12 cellular contexts compared by ENCODE assay signal in the genomic region with DNA sequence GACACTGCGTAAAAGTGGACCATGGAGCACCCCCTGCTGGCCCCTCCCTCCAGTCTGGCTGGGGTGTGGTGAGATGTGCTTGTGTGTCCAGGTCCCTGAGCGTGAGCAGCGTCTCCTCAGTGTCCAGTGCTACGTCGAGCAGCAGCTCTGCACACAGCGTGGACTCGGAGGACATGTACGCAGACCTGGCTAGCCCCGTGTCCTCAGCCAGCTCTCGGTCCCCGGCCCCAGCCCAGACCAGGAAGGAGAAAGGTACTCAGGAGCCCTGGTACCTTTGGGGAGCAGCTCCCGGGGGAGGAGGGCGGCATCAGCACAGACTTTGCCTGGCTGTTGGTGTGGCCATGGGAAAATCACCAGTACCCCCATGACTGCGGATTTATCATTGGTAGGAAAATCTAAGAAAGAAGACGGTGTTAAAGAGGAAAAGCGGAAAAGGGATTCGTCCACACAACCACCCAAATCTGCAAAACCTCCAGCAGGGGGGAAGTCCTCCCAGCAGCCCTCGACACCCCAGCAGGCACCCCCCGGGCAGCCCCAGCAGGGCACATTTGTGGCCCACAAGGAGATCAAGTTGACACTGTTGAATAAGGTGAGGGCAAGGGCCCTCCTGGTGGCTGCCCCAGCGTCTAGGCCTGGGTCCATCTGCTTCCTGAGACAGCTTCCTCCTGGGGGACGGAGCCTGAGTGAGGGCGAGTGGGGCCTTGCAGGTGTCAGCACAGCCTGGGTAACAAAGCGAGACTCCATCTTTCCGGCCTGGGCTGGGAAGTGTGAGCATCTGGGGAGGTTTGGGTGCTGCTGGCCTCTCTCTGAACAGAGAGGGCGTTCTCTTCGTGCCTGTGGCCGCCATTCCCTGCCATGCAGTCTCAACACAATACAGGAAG. TPM values are rescaled to one million over a fixed set of nuclear protein-coding genes. Genes with fewer than 3 reads are reported as not detected.
DNase-seq lines count a peak whose midpoint lies in the region; ATAC-seq and TF ChIP-seq lines count a peak whose summit lies in the region.
"Had no signal": no experiment of that assay in that cellular context is flagged by ENCODE, and none has a peak within 500 bp of the region (broad histone marks: within the 10 kb centered on the region; RNA-seq: fewer than 3 reads in every experiment).

No MANE protein-coding gene starts in this region.

- DNase-seq in activated CD8-positive, alpha-beta T cell treated with anti-CD3 and anti-CD28 coated beads, Interleukin-2, amount 10 ng/mL, durations not matched to agents 7 days and 5 days, result no peak
- no peak for DNase-seq in activated CD8-positive, alpha-beta T cell treated with anti-CD3 and anti-CD28 coated beads for 36 hours
- no peak for DNase-seq in glutamatergic neuron
- no peak for DNase-seq in OCI-LY7 (ENCODE audit: low spot score)
- DNase-seq: effector memory CD4-positive, alpha-beta T cell; naive thymus-derived CD8-positive, alpha-beta T cell; NCI-H446 had no signal

- H4K20me1 ChIP-seq in OCI-LY7 (ENCODE audit: insufficient read depth, low read length), result no peaks in the 10 kb centered on the region

- H3K9me3 Mint-ChIP-seq in activated CD8-positive, alpha-beta T cell treated with anti-CD3 and anti-CD28 coated beads, Interleukin-2, amount 10 ng/mL, durations not matched to agents 7 days and 5 days (ENCODE audit: insufficient read depth), result no peaks in the 10 kb centered on the region
- no peaks in the 10 kb centered on the region for H3K9me3 Mint-ChIP-seq in activated CD8-positive, alpha-beta T cell treated with anti-CD3 and anti-CD28 coated beads for 36 hours
- peaks cover 2% of the 10 kb centered on the region for H3K9me3 Mint-ChIP-seq in glutamatergic neuron (ENCODE audit: unreplicated experiment)
- H3K9me3 Mint-ChIP-seq: brain; naive thymus-derived CD8-positive, alpha-beta T cell had no signal

- no peak overlapping the region for H3K4me3 Mint-ChIP-seq in activated CD8-positive, alpha-beta T cell treated with anti-CD3 and anti-CD28 coated beads, Interleukin-2, amount 10 ng/mL, durations not matched to agents 7 days and 5 days
- no peak overlapping the region for H3K4me3 Mint-ChIP-seq in activated CD8-positive, alpha-beta T cell treated with anti-CD3 and anti-CD28 coated beads for 36 hours
- H3K4me3 Mint-ChIP-seq in glutamatergic neuron (ENCODE audit: unreplicated experiment), result no peak overlapping the region
- H3K4me3 Mint-ChIP-seq: brain; naive thymus-derived CD8-positive, alpha-beta T cell had no signal

- no peaks in the 10 kb centered on the region for H3K9me2 ChIP-seq in OCI-LY7 (ENCODE audit: insufficient read depth, low read length)

- H3K27me3 Mint-ChIP-seq in activated CD8-positive, alpha-beta T cell treated with anti-CD3 and anti-CD28 coated beads, Interleukin-2, amount 10 ng/mL, durations not matched to agents 7 days and 5 days (ENCODE audit: low read depth), result no peaks in the 10 kb centered on the region
- H3K27me3 Mint-ChIP-seq in activated CD8-positive, alpha-beta T cell treated with anti-CD3 and anti-CD28 coated beads for 36 hours, result no peaks in the 10 kb centered on the region
- peaks cover 3% of the 10 kb centered on the region for H3K27me3 Mint-ChIP-seq in glutamatergic neuron (ENCODE audit: unreplicated experiment)
- H3K27me3 Mint-ChIP-seq: brain; naive thymus-derived CD8-positive, alpha-beta T cell had no signal

- BruUV-seq in OCI-LY7 (replicated peaks; lab: Mats Ljungman, UMichigan), result no TSS peak

- H2AFZ ChIP-seq in OCI-LY7 (ENCODE audit: low read length), result no peak overlapping the region

- CTCF ChIA-PET in activated CD8-positive, alpha-beta T cell treated with anti-CD3 and anti-CD28 coated beads, Interleukin-2, amount 10 ng/mL, durations not matched to agents 7 days and 5 days (lab: Charles Lee), result no interaction called here
- CTCF ChIA-PET in activated CD8-positive, alpha-beta T cell treated with anti-CD3 and anti-CD28 coated beads for 36 hours (lab: Charles Lee), result interaction anchor here (1.4 kb wide), 1 partner anchor 20 kb away, joined by 3 read pairs; no protein-coding TSS in a partner anchor
- CTCF ChIA-PET in OCI-LY7 (lab: Charles Lee; ENCODE audit: unreplicated experiment), result no interaction called here

- peaks cover 49% of the 10 kb centered on the region for H3K36me3 Mint-ChIP-seq in activated CD8-positive, alpha-beta T cell treated with anti-CD3 and anti-CD28 coated beads, Interleukin-2, amount 10 ng/mL, durations not matched to agents 7 days and 5 days (ENCODE audit: low read depth)
- peaks cover 25% of the 10 kb centered on the region for H3K36me3 Mint-ChIP-seq in activated CD8-positive, alpha-beta T cell treated with anti-CD3 and anti-CD28 coated beads for 36 hours (ENCODE audit: low read depth)
- no peaks in the 10 kb centered on the region for H3K36me3 Mint-ChIP-seq in glutamatergic neuron (ENCODE audit: unreplicated experiment)

- H3K79me2 ChIP-seq in OCI-LY7 (ENCODE audit: insufficient read depth, low read depth, low read length), result no peaks in the 10 kb centered on the region

- H3K27ac ChIP-seq in OCI-LY7 (ENCODE audit: low read depth, low read length, poor library complexity, severe bottlenecking), result no peak overlapping the region
- H3K27ac ChIP-seq: SK-N-MC had no signal

- peaks cover 87% of the 10 kb centered on the region for H3K36me3 ChIP-seq in OCI-LY7 (ENCODE audit: insufficient read depth, low read length)

- no peak overlapping the region for H3K4me3 ChIP-seq in OCI-LY7 (ENCODE audit: low read depth, low read length, poor library complexity, severe bottlenecking)
- H3K4me3 ChIP-seq: SK-N-MC had no signal

- H3K27ac Mint-ChIP-seq in activated CD8-positive, alpha-beta T cell treated with anti-CD3 and anti-CD28 coated beads, Interleukin-2, amount 10 ng/mL, durations not matched to agents 7 days and 5 days, result peak overlapping the region; percentile 43
- no peak overlapping the region for H3K27ac Mint-ChIP-seq in activated CD8-positive, alpha-beta T cell treated with anti-CD3 and anti-CD28 coated beads for 36 hours
- H3K27ac Mint-ChIP-seq in glutamatergic neuron (ENCODE audit: unreplicated experiment), result peak overlapping the region; percentile 38

- TF ChIP-seq CTCF in activated CD8-positive, alpha-beta T cell treated with anti-CD3 and anti-CD28 coated beads for 36 hours (IDR thresholded peaks at IDR 0.05), result no peak
- no peak for TF ChIP-seq CTCF in glutamatergic neuron (IDR thresholded peaks at IDR 0.05; ENCODE audit: partially characterized antibody, unreplicated experiment)
- TF ChIP-seq CTCF in OCI-LY7 (conservative IDR thresholded peaks at IDR 0.05; ENCODE audit: low read length), result no peak

- H3K9me3 ChIP-seq in OCI-LY7 (ENCODE audit: low read length), result no peaks in the 10 kb centered on the region

- H3K4me1 Mint-ChIP-seq in activated CD8-positive, alpha-beta T cell treated with anti-CD3 and anti-CD28 coated beads, Interleukin-2, amount 10 ng/mL, durations not matched to agents 7 days and 5 days (ENCODE audit: low read depth), result peaks cover 3% of the 10 kb centered on the region
- H3K4me1 Mint-ChIP-seq in activated CD8-positive, alpha-beta T cell treated with anti-CD3 and anti-CD28 coated beads for 36 hours (ENCODE audit: low read depth), result peaks cover 6% of the 10 kb centered on the region
- peaks cover 8% of the 10 kb centered on the region for H3K4me1 Mint-ChIP-seq in glutamatergic neuron (ENCODE audit: low read depth, unreplicated experiment)
- H3K4me1 Mint-ChIP-seq: brain had no signal

- H3K4me2 ChIP-seq in OCI-LY7 (ENCODE audit: low read length), result no peak overlapping the region

- intact Hi-C loops in activated CD8-positive, alpha-beta T cell treated with anti-CD3 and anti-CD28 coated beads for 36 hours (cut with micrococcal nuclease), result no loop called here
- intact Hi-C loops in OCI-LY7 (cut with micrococcal nuclease; ENCODE audit: unreplicated experiment), result no loop called here

- no peaks in the 10 kb centered on the region for H3K4me1 ChIP-seq in OCI-LY7 (ENCODE audit: insufficient read depth, low read length, poor library complexity, severe bottlenecking)

- POLR2A ChIA-PET in activated CD8-positive, alpha-beta T cell treated with anti-CD3 and anti-CD28 coated beads, Interleukin-2, amount 10 ng/mL, durations not matched to agents 7 days and 5 days (lab: Charles Lee), result no interaction called here
- POLR2A ChIA-PET in activated CD8-positive, alpha-beta T cell treated with anti-CD3 and anti-CD28 coated beads for 36 hours (lab: Charles Lee), result interaction anchor here (1.0 to 1.2 kb wide), 2 partner anchors 8 to 9 kb away, joined by 3 read pairs; no protein-coding TSS in a partner anchor
- POLR2A ChIA-PET in OCI-LY7 (lab: Charles Lee), result no interaction called here

- ATAC-seq in activated CD8-positive, alpha-beta T cell treated with anti-CD3 and anti-CD28 coated beads, Interleukin-2, amount 10 ng/mL, durations not matched to agents 7 days and 5 days, result no peak
- no peak for ATAC-seq in activated CD8-positive, alpha-beta T cell treated with anti-CD3 and anti-CD28 coated beads for 36 hours

RNA-seq across cellular contexts. Expression of a gene that starts 10.6 kb away (rescaled TPM):
- under 1 TPM in 1 of 2 experiments, not detected in 1; 0.37 TPM for total RNA-seq in activated CD8-positive, alpha-beta T cell treated with anti-CD3 and anti-CD28 coated beads, Interleukin-2, amount 10 ng/mL, durations not matched to agents 7 days and 5 days
- under 1 TPM in 1 of 2 experiments, not detected in 1; 0.31 TPM for total RNA-seq in activated CD8-positive, alpha-beta T cell treated with anti-CD3 and anti-CD28 coated beads for 36 hours
- not detected for total RNA-seq in glutamatergic neuron (ENCODE audit: unreplicated experiment)
- total RNA-seq in OCI-LY7 (2014; rRNA removed; shearing (Covaris generic)), result not detected in 2 replicates
- total RNA-seq in OCI-LY7 (2022), result 0.50 and 0.86 TPM in 2 replicates
- total RNA-seq: activated CD8-positive, alpha-beta memory T cell treated with anti-CD3 and anti-CD28 coated beads for 36 hours; pulmonary artery endothelial cell; temporal lobe had no signal

RNA-seq across cellular contexts. Expression of a gene that starts 23.1 kb away (rescaled TPM):
- 100 to 1,000 TPM; 568 to 599 TPM for total RNA-seq in activated CD8-positive, alpha-beta T cell treated with anti-CD3 and anti-CD28 coated beads, Interleukin-2, amount 10 ng/mL, durations not matched to agents 7 days and 5 days
- total RNA-seq in activated CD8-positive, alpha-beta T cell treated with anti-CD3 and anti-CD28 coated beads for 36 hours, result 100 to 1,000 TPM; 230 to 236 TPM
- total RNA-seq in glutamatergic neuron (ENCODE audit: unreplicated experiment), result 28.7 TPM
- total RNA-seq in OCI-LY7 (2014; rRNA removed; shearing (Covaris generic)), result 601 and 647 TPM in 2 replicates
- 315 and 359 TPM in 2 replicates for total RNA-seq in OCI-LY7 (2022)

RNA-seq across cellular contexts. Expression of a gene that starts 35.1 kb away (rescaled TPM):
- total RNA-seq in activated CD8-positive, alpha-beta T cell treated with anti-CD3 and anti-CD28 coated beads, Interleukin-2, amount 10 ng/mL, durations not matched to agents 7 days and 5 days, result 10 to 100 TPM; 86.0 to 96.1 TPM
- total RNA-seq in activated CD8-positive, alpha-beta T cell treated with anti-CD3 and anti-CD28 coated beads for 36 hours, result 10 to 100 TPM; 83.1 to 89.9 TPM
- total RNA-seq in glutamatergic neuron (ENCODE audit: unreplicated experiment), result 227 TPM
- total RNA-seq in OCI-LY7 (2014; rRNA removed; shearing (Covaris generic)), result 65.6 and 74.4 TPM in 2 replicates
- total RNA-seq in OCI-LY7 (2022), result 136 and 158 TPM in 2 replicates

RNA-seq across cellular contexts. Expression of a gene that starts 57.6 kb away (rescaled TPM):
- 10 to 100 TPM; 80.9 to 90.0 TPM for total RNA-seq in activated CD8-positive, alpha-beta T cell treated with anti-CD3 and anti-CD28 coated beads, Interleukin-2, amount 10 ng/mL, durations not matched to agents 7 days and 5 days
- 10 to 100 TPM; 67.7 to 73.5 TPM for total RNA-seq in activated CD8-positive, alpha-beta T cell treated with anti-CD3 and anti-CD28 coated beads for 36 hours
- total RNA-seq in glutamatergic neuron (ENCODE audit: unreplicated experiment) (48.9 TPM), OCI-LY7 (2022) (72.1 and 79.0 TPM in 2 replicates)
- total RNA-seq in OCI-LY7 (2014; rRNA removed; shearing (Covaris generic)), result 22.2 and 26.6 TPM in 2 replicates

RNA-seq across cellular contexts. Expression of a gene that starts 58.5 kb away (rescaled TPM):
- total RNA-seq in activated CD8-positive, alpha-beta T cell treated with anti-CD3 and anti-CD28 coated beads, Interleukin-2, amount 10 ng/mL, durations not matched to agents 7 days and 5 days, result 10 to 100 TPM; 13.4 to 14.3 TPM
- total RNA-seq in activated CD8-positive, alpha-beta T cell treated with anti-CD3 and anti-CD28 coated beads for 36 hours, result 1 to 10 TPM; 5.2 to 5.3 TPM
- total RNA-seq in glutamatergic neuron (ENCODE audit: unreplicated experiment) (not detected), OCI-LY7 (2022) (1.6 and 3.3 TPM in 2 replicates)
- total RNA-seq in OCI-LY7 (2014; rRNA removed; shearing (Covaris generic)), result 2.4 and 3.1 TPM in 2 replicates
